ENCODE assay signal across 11 cellular contexts in genomic region chr12:24741216-24741615, GRCh38.
DNase-seq lines count a peak whose midpoint lies in the region; ATAC-seq and TF ChIP-seq lines count a peak whose summit lies in the region.
"Had no signal": no experiment of that assay in that cellular context is flagged by ENCODE, and none has a peak within 500 bp of the region (broad histone marks: within the 10 kb centered on the region; RNA-seq: fewer than 3 reads in every experiment).

No MANE protein-coding gene starts in this region.

- ATAC-seq in activated CD8-positive, alpha-beta memory T cell treated with anti-CD3 and anti-CD28 coated beads, Interleukin-2, amount 10 ng/mL, durations not matched to agents 7 days and 5 days: peak; percentile 32
- ATAC-seq in GM21515 (IDR thresholded peaks at IDR 0.05; ENCODE audit: unreplicated experiment) (peak; percentile 40), HG03159 (IDR thresholded peaks at IDR 0.05; ENCODE audit: unreplicated experiment) (peak; percentile 48), left colon (no peak)

- H3K4me3 Mint-ChIP-seq in activated CD8-positive, alpha-beta memory T cell treated with anti-CD3 and anti-CD28 coated beads, Interleukin-2, amount 10 ng/mL, durations not matched to agents 7 days and 5 days: peak overlapping the region; percentile 71
- no peak overlapping the region for H3K4me3 Mint-ChIP-seq in neural crest cell

- no peak for DNase-seq in activated CD8-positive, alpha-beta memory T cell treated with anti-CD3 and anti-CD28 coated beads, Interleukin-2, amount 10 ng/mL, durations not matched to agents 7 days and 5 days
- no peak for DNase-seq in activated CD8-positive, alpha-beta memory T cell treated with anti-CD3 and anti-CD28 coated beads, Interleukin-2, amount 50 U/mL, for 4 hours
- DNase-seq in neural crest cell (ENCODE audit: low read depth, low spot score) (no peak), left colon (no peak), SW 1271 (lab: John Stamatoyannopoulos, UW) (no peak)
- no peak for DNase-seq in stimulated activated naive CD4-positive, alpha-beta T cell treated with Interleukin-2 at 50 U/mL for 16 hours (lab: John Stamatoyannopoulos, UW)
- DNase-seq: colonic mucosa, NCI-H2029 treated with DMSO at 0.1 percent for 48 hours had no signal

- no peaks in the 10 kb centered on the region for H3K27me3 Mint-ChIP-seq in activated CD8-positive, alpha-beta memory T cell treated with anti-CD3 and anti-CD28 coated beads, Interleukin-2, amount 10 ng/mL, durations not matched to agents 7 days and 5 days
- H3K27me3 Mint-ChIP-seq in neural crest cell (ENCODE audit: low read depth): no peaks in the 10 kb centered on the region

- CTCF ChIA-PET in activated CD8-positive, alpha-beta memory T cell treated with anti-CD3 and anti-CD28 coated beads, Interleukin-2, amount 10 ng/mL, durations not matched to agents 7 days and 5 days (lab: Charles Lee): interaction anchor here (1.1 kb wide), 1 partner anchor 312 kb away, joined by 3 read pairs; a partner anchor contains a TSS

- intact Hi-C loops in left colon (cut with DNase I, micrococcal nuclease): no loop called here

- no peaks in the 10 kb centered on the region for H3K9me3 Mint-ChIP-seq in activated CD8-positive, alpha-beta memory T cell treated with anti-CD3 and anti-CD28 coated beads, Interleukin-2, amount 10 ng/mL, durations not matched to agents 7 days and 5 days (ENCODE audit: low read depth)
- H3K9me3 Mint-ChIP-seq in neural crest cell: peaks cover 3% of the 10 kb centered on the region
- H3K9me3 Mint-ChIP-seq: immature natural killer cell had no signal

- H3K27ac Mint-ChIP-seq in activated CD8-positive, alpha-beta memory T cell treated with anti-CD3 and anti-CD28 coated beads, Interleukin-2, amount 10 ng/mL, durations not matched to agents 7 days and 5 days: peak overlapping the region; percentile 88
- peak overlapping the region; percentile 68 for H3K27ac Mint-ChIP-seq in neural crest cell (ENCODE audit: unreplicated experiment)

- peaks cover 35% of the 10 kb centered on the region for H3K4me1 Mint-ChIP-seq in activated CD8-positive, alpha-beta memory T cell treated with anti-CD3 and anti-CD28 coated beads, Interleukin-2, amount 10 ng/mL, durations not matched to agents 7 days and 5 days
- peaks cover 81% of the 10 kb centered on the region for H3K4me1 Mint-ChIP-seq in neural crest cell
- H3K4me1 Mint-ChIP-seq: immature natural killer cell had no signal

- no peak for TF ChIP-seq CTCF in neural crest cell (conservative IDR thresholded peaks at IDR 0.05)

- H3K36me3 Mint-ChIP-seq in activated CD8-positive, alpha-beta memory T cell treated with anti-CD3 and anti-CD28 coated beads, Interleukin-2, amount 10 ng/mL, durations not matched to agents 7 days and 5 days: peaks cover 4% of the 10 kb centered on the region
- peaks cover 2% of the 10 kb centered on the region for H3K36me3 Mint-ChIP-seq in neural crest cell (ENCODE audit: low read depth)
- H3K36me3 Mint-ChIP-seq: immature natural killer cell had no signal
